11 cellular contexts compared by ENCODE assay signal in genomic region chr17:6712058-6712853, GRCh38. TPM values are rescaled to one million over a fixed set of nuclear protein-coding genes. Genes with fewer than 3 reads are reported as not detected.
DNase-seq lines count a peak whose midpoint lies in the region; ATAC-seq, FAIRE-seq and TF ChIP-seq lines count a peak whose summit lies in the region.
"Had no signal": no experiment of that assay in that cellular context is flagged by ENCODE, and none has a peak within 500 bp of the region (broad histone marks: within the 10 kb centered on the region; RNA-seq: fewer than 3 reads in every experiment).

No MANE protein-coding gene starts in this region.

- CTCF ChIA-PET in A549 (lab: Yijun Ruan, JAX) (interaction anchor here (0.8 to 5.5 kb wide), 23 partner anchors 8 to 309 kb away, joined by 3 to 31 read pairs (median 5); no protein-coding TSS in a partner anchor), MCF 10A (lab: Yijun Ruan, JAX) (interaction anchor here (0.5 to 0.6 kb wide), 3 partner anchors 112 to 198 kb away, joined by 3 to 4 read pairs (median 3); no protein-coding TSS in a partner anchor), HepG2 (lab: Yijun Ruan, JAX; ENCODE audit: low intra/inter-chr PET ratio, low total read pairs) (interaction anchor here (1.2 to 3.6 kb wide), 4 partner anchors 12 to 47 kb away, joined by 3 to 52 read pairs (median 8); no protein-coding TSS in a partner anchor)

- FAIRE-seq in A549 (lab: Jason Lieb, UNC) (no peak), HepG2 (lab: Jason Lieb, UNC) (peak; percentile 42)
- FAIRE-seq: D721Med had no signal

- H3K27me3 ChIP-seq in HUES64 (ENCODE audit: insufficient read depth, low read length) (peaks cover 40% of the 10 kb centered on the region), HepG2 (ENCODE audit: control insufficient read depth in 1 of 2, insufficient read depth in 2 of 2, low read length in 2 of 2) (no peaks in the 10 kb centered on the region; a peak in 1 of 5 replicates)

- H3K9me3 Mint-ChIP-seq in MCF 10A (ENCODE audit: unreplicated experiment): peaks cover 7% of the 10 kb centered on the region
- no peaks in the 10 kb centered on the region for H3K9me3 Mint-ChIP-seq in natural killer cell treated with Interleukin-12 subunit alpha and Interleukin-12 subunit beta and Interleukin-15 and Interleukin-18, amount 100 ng/mL, for 72 hours

- no peaks in the 10 kb centered on the region for H3K36me3 Mint-ChIP-seq in MCF 10A (ENCODE audit: insufficient read depth, unreplicated experiment)
- no peaks in the 10 kb centered on the region for H3K36me3 Mint-ChIP-seq in natural killer cell treated with Interleukin-12 subunit alpha and Interleukin-12 subunit beta and Interleukin-15 and Interleukin-18, amount 100 ng/mL, for 72 hours

- no peak for TF ChIP-seq POLR2A in A549 (IDR thresholded peaks at IDR 0.05; ENCODE audit: low read length)
- peak in 1 of 2 experiments; percentile 65; a peak in 2 of 4 replicates for TF ChIP-seq POLR2A in HepG2 (IDR thresholded peaks at IDR 0.05; ENCODE audit: insufficient read depth in 1 of 2, low read depth in 2 of 2, low read length in 2 of 2)

- H3K9me3 ChIP-seq in A549: peaks cover 10% of the 10 kb centered on the region; the same call in 2 of the 3 replicates
- H3K9me3 ChIP-seq in HUES64 (ENCODE audit: insufficient read depth, low read depth, low read length): no peaks in the 10 kb centered on the region
- peaks cover under 1% of the 10 kb centered on the region; the same call in 1 of the 2 replicates for H3K9me3 ChIP-seq in HepG2 (ENCODE audit: low read length)

- no peak overlapping the region for H3K4me3 Mint-ChIP-seq in MCF 10A (ENCODE audit: unreplicated experiment)
- H3K4me3 Mint-ChIP-seq in natural killer cell treated with Interleukin-12 subunit alpha and Interleukin-12 subunit beta and Interleukin-15 and Interleukin-18, amount 100 ng/mL, for 72 hours: no peak overlapping the region

- 0 out of 3 replicates have a peak, but pooled peaks cover 3% of the 10 kb centered on the region for H3K4me1 ChIP-seq in A549
- peaks cover 3% of the 10 kb centered on the region; the same call in 1 of the 2 replicates for H3K4me1 ChIP-seq in HUES64 (ENCODE audit: insufficient read depth, low read length)
- H3K4me1 ChIP-seq in HepG2 (ENCODE audit: insufficient read depth, low read length): peaks cover 72% of the 10 kb centered on the region

- H3K9ac ChIP-seq in HUES64 (ENCODE audit: low read depth, low read length) (no peak overlapping the region), HepG2 (ENCODE audit: insufficient read depth, low read depth, low read length) (peak overlapping the region; percentile 83)

- TF ChIP-seq CTCF in A549 (IDR thresholded peaks at IDR 0.05): no peak
- TF ChIP-seq CTCF in MCF 10A (IDR thresholded peaks at IDR 0.05; ENCODE audit: unreplicated experiment): no peak
- TF ChIP-seq CTCF in HepG2 (CRISPR knock-in tag; IDR thresholded peaks at IDR 0.05): peak; percentile 22; the same call in 1 of the 2 replicates

- peaks cover 42% of the 10 kb centered on the region for H3K79me2 ChIP-seq in HepG2 (ENCODE audit: insufficient read depth, low read length)

- peak in 1 of 2 experiments; percentile 54 for DNase-seq in A549 (ENCODE audit: low read depth in 1 of 2, low spot score in 1 of 2)
- DNase-seq in MCF 10A (ENCODE audit: unreplicated experiment): peak; percentile 28
- DNase-seq in HepG2 (ENCODE audit: low spot score): peak; percentile 88
- no peak for DNase-seq in natural killer cell treated with Interleukin-12 subunit alpha and Interleukin-12 subunit beta and Interleukin-15 and Interleukin-18, amount 100 ng/mL, for 72 hours (ENCODE audit: low spot score)
- DNase-seq in stimulated activated CD4-positive, alpha-beta T cell treated with anti-CD3 and anti-CD28 coated beads, Interleukin-4, amount 100 ng/mL, for 4 hours: no peak
- DNase-seq in foreskin melanocyte: no peak

- H3K27ac Mint-ChIP-seq in MCF 10A (ENCODE audit: low read depth, unreplicated experiment): no peak overlapping the region
- peak overlapping the region in 1 of 2 donors; percentile 27 for H3K27ac Mint-ChIP-seq in natural killer cell treated with Interleukin-12 subunit alpha and Interleukin-12 subunit beta and Interleukin-15 and Interleukin-18, amount 100 ng/mL, for 72 hours
- H3K27ac Mint-ChIP-seq: activated naive CD4-positive, alpha-beta T cell treated with anti-CD3 and anti-CD28 coated beads, Interleukin-2, amount 50 U/mL, for 72 hours had no signal

- H4K20me1 ChIP-seq in HepG2 (ENCODE audit: insufficient read depth, low read length): no peaks in the 10 kb centered on the region

- no peaks in the 10 kb centered on the region for H3K27me3 Mint-ChIP-seq in MCF 10A (ENCODE audit: insufficient read depth, unreplicated experiment)
- H3K27me3 Mint-ChIP-seq in natural killer cell treated with Interleukin-12 subunit alpha and Interleukin-12 subunit beta and Interleukin-15 and Interleukin-18, amount 100 ng/mL, for 72 hours: peaks cover 52 to 76% of the 10 kb centered on the region in 2 donors

- H3K4me2 ChIP-seq in A549 (peak overlapping the region; percentile 95), HepG2 (ENCODE audit: low read depth, low read length) (peak overlapping the region; percentile 93)

- 80% methylated on average over 11 of the region's 11 CpGs for WGBS in A549 (ENCODE audit: missing lambda C conversion rate)
- 40% methylated on average over 11 of the region's 11 CpGs for WGBS in HUES64
- WGBS in HepG2 (ENCODE audit: low lambda C conversion rate): 5% methylated on average over 8 of the region's 11 CpGs

- BruUV-seq in MCF 10A (replicated peaks; lab: Mats Ljungman, UMichigan): no TSS peak
- BruUV-seq in HepG2 (replicated peaks; lab: Mats Ljungman, UMichigan): TSS peak; percentile 68

- H3K36me3 ChIP-seq in HUES64 (ENCODE audit: insufficient read depth, low read length) (no peaks in the 10 kb centered on the region), HepG2 (replicated peaks in 1 of 2; ENCODE audit: control insufficient read depth in 1 of 2, insufficient read depth in 2 of 2, low read length in 2 of 2) (no peaks in the 10 kb centered on the region)

- H3K4me1 Mint-ChIP-seq in MCF 10A (ENCODE audit: insufficient read depth, unreplicated experiment): peaks cover 20% of the 10 kb centered on the region
- peaks cover 9 to 14% of the 10 kb centered on the region in 2 donors for H3K4me1 Mint-ChIP-seq in natural killer cell treated with Interleukin-12 subunit alpha and Interleukin-12 subunit beta and Interleukin-15 and Interleukin-18, amount 100 ng/mL, for 72 hours (ENCODE audit: low read depth in 2 of 2)

- H3K27ac ChIP-seq in A549 (no peak overlapping the region; a peak in 1 of 6 replicates), HUES64 (ENCODE audit: low read depth, low read length) (no peak overlapping the region), HepG2 (ENCODE audit: extremely low read length, insufficient read depth, low read length) (peak overlapping the region; percentile 74)
- H3K27ac ChIP-seq: SK-N-MC had no signal

- H3K4me3 ChIP-seq in A549: no peak overlapping the region; the same call in 2 of the 3 replicates
- H3K4me3 ChIP-seq in HUES64 (ENCODE audit: low read length): peak overlapping the region; percentile 63
- H3K4me3 ChIP-seq in HepG2 (replicated peaks in 1 of 3; ENCODE audit: insufficient read depth in 1 of 3, low read depth in 2 of 3, low read length in 3 of 3): peak overlapping the region; percentile 60 to 84 (median 84)
- H3K4me3 ChIP-seq: SK-N-MC had no signal

- no peak for TF ChIP-seq RAD21 in A549 (conservative IDR thresholded peaks at IDR 0.05 in 1 of 2, IDR thresholded peaks at IDR 0.05 in 1 of 2)
- 0 out of 2 replicates have a peak, but pooled peaks have one; percentile 19 for TF ChIP-seq RAD21 in HepG2 (CRISPR knock-in tag; IDR thresholded peaks at IDR 0.05)

- in situ Hi-C loops in HepG2 (cut with HindIII; ENCODE audit: extremely low pct_ligation_motif_present, low pct_unique_long_range_greater_than_20kb): loop anchor here (5.0 kb wide), 1 partner anchor 45 kb away; no protein-coding TSS in a partner anchor

- H2AFZ ChIP-seq in HepG2 (ENCODE audit: low read length): no peak overlapping the region

- ATAC-seq in A549 (peak; percentile 30 to 40; a peak in 4 of 6 replicates), HepG2 (peak; percentile 66), HG03135 (IDR thresholded peaks at IDR 0.05; ENCODE audit: unreplicated experiment) (no peak)
- no peak for ATAC-seq in natural killer cell treated with Interleukin-12 subunit alpha and Interleukin-12 subunit beta and Interleukin-15 and Interleukin-18, amount 100 ng/mL, for 72 hours

- no peak for TF ChIP-seq EP300 in A549 (IDR thresholded peaks at IDR 0.05)
- no peak; a peak in 1 of 4 replicates for TF ChIP-seq EP300 in HepG2 (IDR thresholded peaks at IDR 0.05; ENCODE audit: low read depth in 2 of 2, low read length in 2 of 2)
- TF ChIP-seq EP300 in HepG2 (CRISPR knock-in tag; IDR thresholded peaks at IDR 0.05; ENCODE audit: borderline replicate concordance): 0 out of 2 replicates have a peak, but pooled peaks have one; percentile 2

- POLR2A ChIA-PET in A549 (lab: Yijun Ruan, JAX): interaction anchor here (1.5 kb wide), 1 partner anchor 12 kb away, joined by 3 read pairs; no protein-coding TSS in a partner anchor
- POLR2A ChIA-PET in MCF 10A (lab: Yijun Ruan, JAX): interaction anchor here (0.7 to 1.2 kb wide), 4 partner anchors 18 to 916 kb away, joined by 3 to 4 read pairs (median 3); partner anchors contain the start of gene SAT2
- POLR2A ChIA-PET in HepG2 (lab: Yijun Ruan, JAX): interaction anchor here (0.8 to 7.8 kb wide), 26 partner anchors 10 to 1226 kb away, joined by 3 to 419 read pairs (median 5); partner anchors contain the start of genes ASGR2, DERL2, MIS12 and RNASEK

- intact Hi-C loops in MCF 10A (cut with micrococcal nuclease): no loop called here
- intact Hi-C loops in HepG2 (cut with micrococcal nuclease; ENCODE audit: unreplicated experiment): loop anchor here (1.0 to 10.0 kb wide), 3 partner anchors 12 to 83 kb away; no protein-coding TSS in a partner anchor

RNA-seq across cellular contexts. Expression of gene SLC13A5, which starts 0.9 kb away (rescaled TPM):
- polyA plus RNA-seq in A549 (2011; rRNA removed) (0.26 and 0.30 TPM in 2 replicates), A549 (2017; fragmentation: RNase III; extraction: RNeasy Plus Mini Kit Qiagen cat#74134 plus additional on column Dnase treatment) (0.03 to 0.26 TPM (median 0.15 TPM) in 3 replicates), HepG2 (2011; rRNA removed) (310 and 460 TPM in 2 replicates)
- 0.09 and 0.26 TPM in 2 replicates for polyA plus RNA-seq in A549 (2012; cell fraction: cytosol; rRNA removed)
- polyA plus RNA-seq in A549 (2012; cell fraction: nucleus; rRNA removed): 0.14 and 0.26 TPM in 2 replicates
- polyA minus RNA-seq in A549 (2011; rRNA and poly(A)+ RNA removed): 0.21 and 1.8 TPM in 2 replicates
- 0.65 TPM for polyA plus RNA-seq in HUES64 (2013, experiment 1 of 2)
- polyA plus RNA-seq in HUES64 (2013, experiment 2 of 2): 0.63 TPM
- total RNA-seq in MCF 10A (2022) (not detected in 2 replicates), HepG2 (2016; rRNA removed; fragmentation: Illumina TruSeq; extraction: Trizol) (24.4 and 42.8 TPM in 2 replicates)
- 6.1 and 8.5 TPM in 2 replicates for total RNA-seq in HepG2 (2016; cell fraction: cytosol; rRNA removed; fragmentation: Illumina TruSeq; extraction: Trizol; ENCODE audit: low read depth)
- 24.1 and 44.5 TPM in 2 replicates for total RNA-seq in HepG2 (2016; cell fraction: insoluble cytoplasmic fraction; rRNA removed; fragmentation: Illumina TruSeq; extraction: Trizol)
- 21.2 and 24.0 TPM in 2 replicates for total RNA-seq in HepG2 (2016; cell fraction: membrane; rRNA removed; fragmentation: Illumina TruSeq; extraction: Trizol)
- 74.8 and 81.7 TPM in 2 replicates for total RNA-seq in HepG2 (2016; cell fraction: nucleus; rRNA removed; fragmentation: Illumina TruSeq; extraction: Trizol)
- 141 and 152 TPM in 2 replicates for polyA plus RNA-seq in HepG2 (2011; cell fraction: cytosol; rRNA removed)
- polyA plus RNA-seq in HepG2 (2011; cell fraction: nucleus; rRNA removed): 496 and 544 TPM in 2 replicates
- 253 and 287 TPM in 2 replicates for polyA plus RNA-seq in HepG2 (2012)
- polyA plus RNA-seq in HepG2 (2016; cell fraction: cytosol; fragmentation: Illumina TruSeq; extraction: Trizol; ENCODE audit: low read depth): 11.4 and 13.1 TPM in 2 replicates
- 42.4 and 50.4 TPM in 2 replicates for polyA plus RNA-seq in HepG2 (2016; cell fraction: insoluble cytoplasmic fraction; fragmentation: Illumina TruSeq; extraction: Trizol; ENCODE audit: low read depth)
- polyA plus RNA-seq in HepG2 (2016; cell fraction: membrane; fragmentation: Illumina TruSeq; extraction: Trizol; ENCODE audit: low read depth): 28.2 and 31.8 TPM in 2 replicates
- 169 and 186 TPM in 2 replicates for polyA plus RNA-seq in HepG2 (2016; cell fraction: nucleus; fragmentation: Illumina TruSeq; extraction: Trizol; ENCODE audit: insufficient read depth, low read depth)
- 0.40 and 2,799 TPM in 2 replicates for polyA minus RNA-seq in HepG2 (2011; rRNA and poly(A)+ RNA removed; ENCODE audit: low replicate concordance)
- polyA minus RNA-seq in HepG2 (2011; cell fraction: cytosol; rRNA and poly(A)+ RNA removed): 352 and 410 TPM in 2 replicates
- 342 and 399 TPM in 2 replicates for polyA minus RNA-seq in HepG2 (2011; cell fraction: nucleus; rRNA and poly(A)+ RNA removed)
- not detected for total RNA-seq in natural killer cell treated with Interleukin-12 subunit alpha and Interleukin-12 subunit beta and Interleukin-15 and Interleukin-18, amount 100 ng/mL, for 72 hours
- total RNA-seq: activated naive CD4-positive, alpha-beta T cell treated with anti-CD3 and anti-CD28 coated beads, Interleukin-2, amount 50 U/mL, for 72 hours had no signal

RNA-seq across cellular contexts. Expression of gene XAF1, which starts 43.6 kb away (rescaled TPM):
- polyA plus RNA-seq in A549 (2011; rRNA removed): not detected in 2 replicates
- polyA plus RNA-seq in A549 (2012; cell fraction: cytosol; rRNA removed): not detected in 2 replicates
- not detected in 2 replicates for polyA plus RNA-seq in A549 (2012; cell fraction: nucleus; rRNA removed)
- not detected in 3 replicates for polyA plus RNA-seq in A549 (2017; fragmentation: RNase III; extraction: RNeasy Plus Mini Kit Qiagen cat#74134 plus additional on column Dnase treatment)
- polyA minus RNA-seq in A549 (2011; rRNA and poly(A)+ RNA removed): not detected in 2 replicates
- not detected for polyA plus RNA-seq in HUES64 (2013, experiment 1 of 2)
- 0.44 TPM for polyA plus RNA-seq in HUES64 (2013, experiment 2 of 2)
- total RNA-seq in MCF 10A (2022): not detected in 2 replicates
- total RNA-seq in HepG2 (2016; rRNA removed; fragmentation: Illumina TruSeq; extraction: Trizol): 1.7 and 2.4 TPM in 2 replicates
- total RNA-seq in HepG2 (2016; cell fraction: cytosol; rRNA removed; fragmentation: Illumina TruSeq; extraction: Trizol; ENCODE audit: low read depth): 0.81 and 0.97 TPM in 2 replicates
- total RNA-seq in HepG2 (2016; cell fraction: insoluble cytoplasmic fraction; rRNA removed; fragmentation: Illumina TruSeq; extraction: Trizol): 1.7 and 2.1 TPM in 2 replicates
- 1.1 and 1.3 TPM in 2 replicates for total RNA-seq in HepG2 (2016; cell fraction: membrane; rRNA removed; fragmentation: Illumina TruSeq; extraction: Trizol)
- 2.1 and 3.7 TPM in 2 replicates for total RNA-seq in HepG2 (2016; cell fraction: nucleus; rRNA removed; fragmentation: Illumina TruSeq; extraction: Trizol)
- polyA plus RNA-seq in HepG2 (2011; rRNA removed): 1.2 and 1.6 TPM in 2 replicates
- 0.74 and 2.0 TPM in 2 replicates for polyA plus RNA-seq in HepG2 (2011; cell fraction: cytosol; rRNA removed)
- 4.3 and 11.1 TPM in 2 replicates for polyA plus RNA-seq in HepG2 (2011; cell fraction: nucleus; rRNA removed)
- 3.1 and 3.3 TPM in 2 replicates for polyA plus RNA-seq in HepG2 (2012)
- 0.15 and 0.25 TPM in 2 replicates for polyA plus RNA-seq in HepG2 (2016; cell fraction: cytosol; fragmentation: Illumina TruSeq; extraction: Trizol; ENCODE audit: low read depth)
- 2.3 and 3.4 TPM in 2 replicates for polyA plus RNA-seq in HepG2 (2016; cell fraction: insoluble cytoplasmic fraction; fragmentation: Illumina TruSeq; extraction: Trizol; ENCODE audit: low read depth)
- polyA plus RNA-seq in HepG2 (2016; cell fraction: membrane; fragmentation: Illumina TruSeq; extraction: Trizol; ENCODE audit: low read depth): 0.66 and 0.71 TPM in 2 replicates
- 6.3 and 9.1 TPM in 2 replicates for polyA plus RNA-seq in HepG2 (2016; cell fraction: nucleus; fragmentation: Illumina TruSeq; extraction: Trizol; ENCODE audit: insufficient read depth, low read depth)
- polyA minus RNA-seq in HepG2 (2011; rRNA and poly(A)+ RNA removed; ENCODE audit: low replicate concordance): 2.2 TPM in 1 of 2 replicates, not detected in the other
- polyA minus RNA-seq in HepG2 (2011; cell fraction: cytosol; rRNA and poly(A)+ RNA removed): 0.79 and 2.2 TPM in 2 replicates
- polyA minus RNA-seq in HepG2 (2011; cell fraction: nucleus; rRNA and poly(A)+ RNA removed): 6.2 and 14.3 TPM in 2 replicates
- total RNA-seq in natural killer cell treated with Interleukin-12 subunit alpha and Interleukin-12 subunit beta and Interleukin-15 and Interleukin-18, amount 100 ng/mL, for 72 hours: 100 to 1,000 TPM in 1 of 2 donors, 10 to 100 TPM in 1; 53.7 to 110 TPM

Comparison
In these comparisons a context has a peak if more than half of its experiments do, and no peak if none do; other contexts are left out.
1. ATAC-seq: peak in A549 (2 of 2) and HepG2 (single experiment); none in HG03135 (single experiment) and natural killer cell treated with Interleukin-12 subunit alpha and Interleukin-12 subunit beta and Interleukin-15 and Interleukin-18, amount 100 ng/mL, for 72 hours (0 of 2).
2. DNase-seq: peak in MCF 10A (single experiment) and HepG2 (single experiment); none in natural killer cell treated with Interleukin-12 subunit alpha and Interleukin-12 subunit beta and Interleukin-15 and Interleukin-18, amount 100 ng/mL, for 72 hours (single experiment), stimulated activated CD4-positive, alpha-beta T cell treated with anti-CD3 and anti-CD28 coated beads, Interleukin-4, amount 100 ng/mL, for 4 hours (0 of 2) and foreskin melanocyte (single experiment).
3. RNA of gene XAF1, which starts 43.6 kb away (total RNA-seq): 53.7 to 110 TPM in natural killer cell treated with Interleukin-12 subunit alpha and Interleukin-12 subunit beta and Interleukin-15 and Interleukin-18, amount 100 ng/mL, for 72 hours; 0.81 to 3.7 TPM in HepG2 and not detected in MCF 10A; every median in the first group is over 10 times any median in the second.
4. Of the 38 proteins assayed by ChIP-seq in both HepG2 and A549: peak only in HepG2: CHD4, CTCF, EHMT2, FOSL2, HDAC2, JUN and 5 more; only in A549: none; in both: KDM1A; in neither: 22; mixed calls (peak in some experiments, not most) for 4.